ENCODE assay signal across 1 cellular context in the genomic region with DNA sequence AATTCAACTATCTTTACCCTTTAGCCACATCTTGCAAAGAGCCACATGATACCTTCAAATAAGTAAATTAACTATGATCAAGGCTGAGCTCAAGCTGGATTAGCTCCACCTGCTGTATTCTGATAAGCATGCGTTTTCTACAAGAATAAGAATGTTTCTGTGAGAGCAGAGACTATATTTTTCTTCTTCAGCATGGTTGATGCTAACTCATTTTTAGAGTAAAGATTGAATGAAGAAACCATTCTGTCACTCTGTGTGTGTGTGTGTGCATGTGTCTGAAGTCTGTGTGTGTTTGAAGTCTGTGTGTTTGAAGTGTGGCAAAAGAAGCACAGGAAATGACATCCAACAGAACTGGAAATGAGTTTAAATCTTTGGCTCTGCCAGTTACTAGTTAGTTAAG.
TF ChIP-seq lines count a peak whose summit lies in the region.

No MANE protein-coding gene starts in this region.

TF ChIP-seq in neural cell, 6 proteins besides CTCF, POLR2A, EP300 and RAD21 (continued from another document):
- no peak for TF ChIP-seq REST (IDR thresholded peaks at IDR 0.05; ENCODE audit: borderline replicate concordance)
- TF ChIP-seq MXI1 (conservative IDR thresholded peaks at IDR 0.05; ENCODE audit: poor library complexity, severe bottlenecking), result no peak
- no peak for TF ChIP-seq POLR2AphosphoS5 (IDR thresholded peaks at IDR 0.05)
